Comparison of ENCODE assay signal across 7 cellular contexts in the genomic region with DNA sequence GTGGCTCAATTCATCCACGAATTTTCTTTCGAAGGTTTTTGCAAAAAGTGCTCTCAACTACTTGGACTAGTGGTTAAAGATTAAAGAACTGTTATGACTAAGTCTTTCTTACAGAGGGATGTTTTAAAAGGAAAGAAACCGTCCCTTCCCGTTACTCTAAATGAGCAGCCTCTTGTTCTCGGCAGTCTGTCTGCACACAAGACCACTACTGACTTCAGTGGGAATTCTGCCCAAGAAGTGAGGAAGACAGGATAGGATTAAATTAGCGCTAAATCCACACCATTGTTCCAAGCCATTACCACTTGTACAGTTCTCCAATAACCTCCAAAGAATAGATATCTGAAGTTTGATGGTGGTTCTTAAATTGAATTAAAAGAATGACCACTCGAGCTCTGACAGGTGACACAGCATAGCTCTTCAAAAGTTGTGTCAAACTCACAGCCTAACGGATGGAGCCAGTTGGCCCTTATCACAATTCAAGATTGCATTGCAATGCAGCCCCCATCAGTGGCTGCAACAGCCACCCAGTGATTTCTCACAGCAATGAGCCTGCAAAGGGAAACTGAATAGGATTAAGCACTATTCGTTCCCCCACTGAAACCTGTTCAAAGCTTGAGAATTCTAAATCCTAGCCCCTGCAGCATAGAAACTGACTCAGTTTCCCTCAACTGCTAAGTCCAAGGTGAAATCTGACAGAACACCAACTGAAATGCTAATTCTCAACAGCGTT. TPM values are rescaled to one million over a fixed set of nuclear protein-coding genes. Genes with fewer than 3 reads are reported as not detected.
DNase-seq lines count a peak whose midpoint lies in the region; ATAC-seq and TF ChIP-seq lines count a peak whose summit lies in the region.

No MANE protein-coding gene starts in this region.

- H2AFZ ChIP-seq in osteoblast (ENCODE audit: low read length) = peak overlapping the region; percentile 73

- H3K27ac ChIP-seq in ectodermal cell (ENCODE audit: insufficient read depth, low read depth, low read length, poor library complexity, severe bottlenecking) (no peak overlapping the region), osteoblast (ENCODE audit: low read depth, low read length) (peak overlapping the region; percentile 86)

- no peaks in the 10 kb centered on the region for H4K20me1 ChIP-seq in osteoblast (ENCODE audit: insufficient read depth, low read length)

- H3K36me3 ChIP-seq in ectodermal cell (ENCODE audit: control insufficient read depth, insufficient read depth, low read length) = no peaks in the 10 kb centered on the region
- no peaks in the 10 kb centered on the region for H3K36me3 ChIP-seq in osteoblast (ENCODE audit: insufficient read depth, low read length)

- peak overlapping the region; percentile 91 for H3K4me2 ChIP-seq in osteoblast (ENCODE audit: insufficient read depth, low read length)

- H3K4me1 ChIP-seq in ectodermal cell (ENCODE audit: control insufficient read depth, insufficient read depth, low read length) (peaks cover 7% of the 10 kb centered on the region), osteoblast (ENCODE audit: insufficient read depth, low read length) (peaks cover 29% of the 10 kb centered on the region)

- H3K27me3 ChIP-seq in ectodermal cell (ENCODE audit: control insufficient read depth, insufficient read depth, low read length, poor library complexity, severe bottlenecking) (no peaks in the 10 kb centered on the region), osteoblast (ENCODE audit: insufficient read depth, low read length) (no peaks in the 10 kb centered on the region)

- DNase-seq in NAMALWA (ENCODE audit: low spot score) = peak; percentile 58
- DNase-seq in osteoblast (ENCODE audit: insufficient read length, low spot score, missing footprints) = peak; percentile 38
- no peak for DNase-seq in NCI-H1105 treated with DMSO at 0.1 percent for 48 hours (lab: John Stamatoyannopoulos, UW)

- 62 to 69% methylated on average over 8 to 10 of the region's 10 CpGs for whole genome bisulfite sequencing in ectodermal cell, 2 experiments

- no peak for TF ChIP-seq CTCF in osteoblast (IDR thresholded peaks at IDR 0.05; ENCODE audit: extremely low read depth, low read depth, low read length)

- H3K9me3 ChIP-seq in ectodermal cell (ENCODE audit: control insufficient read depth, low read length) = no peaks in the 10 kb centered on the region
- no peaks in the 10 kb centered on the region for H3K9me3 ChIP-seq in osteoblast (ENCODE audit: low read depth, low read length)

- peak; percentile 37 for ATAC-seq in GM19452 (IDR thresholded peaks at IDR 0.05; ENCODE audit: unreplicated experiment)
- no peak for ATAC-seq in GM21825 (IDR thresholded peaks at IDR 0.05; ENCODE audit: unreplicated experiment)
- no peak for ATAC-seq in HG02623 (IDR thresholded peaks at IDR 0.05; ENCODE audit: unreplicated experiment)

- H3K4me3 ChIP-seq in ectodermal cell (ENCODE audit: insufficient read depth, low read depth, low read length) (peak overlapping the region; percentile 85), osteoblast (ENCODE audit: insufficient read depth, low read length) (peak overlapping the region; percentile 83)

- H3K79me2 ChIP-seq in osteoblast (ENCODE audit: insufficient read depth, low read length) = peaks cover 39% of the 10 kb centered on the region

RNA-seq across cellular contexts. Expression of gene EPB41L2, which starts 1.8 kb away (rescaled TPM):
- polyA plus RNA-seq in ectodermal cell (2013, experiment 1 of 4) = 74.7 TPM
- 70.6 TPM for polyA plus RNA-seq in ectodermal cell (2013, experiment 2 of 4)
- polyA plus RNA-seq in ectodermal cell (2013, experiment 3 of 4) = 62.0 TPM
- polyA plus RNA-seq in ectodermal cell (2013, experiment 4 of 4) = 67.4 TPM
- total RNA-seq in osteoblast = 46.9 and 47.4 TPM in 2 replicates
